16 cellular contexts compared by ENCODE assay signal in genomic region chr2:101197215-101197745, GRCh38. TPM values are rescaled to one million over a fixed set of nuclear protein-coding genes. Genes with fewer than 3 reads are reported as not detected.
A peak's percentile ranks its signal among the peaks of the same experiment; 100 is the strongest.
DNase-seq lines count a peak whose midpoint lies in the region; ATAC-seq and TF ChIP-seq lines count a peak whose summit lies in the region.
"Had no signal": no experiment of that assay in that cellular context is flagged by ENCODE, and none has a peak within 500 bp of the region (broad histone marks: within the 10 kb centered on the region; RNA-seq: fewer than 3 reads in every experiment).

No MANE protein-coding gene starts in this region.

- no peaks in the 10 kb centered on the region for H3F3A ChIP-seq in DOHH2 (ENCODE audit: control insufficient read depth, insufficient read depth)

- no peak overlapping the region for H3K27ac ChIP-seq in DOHH2 (ENCODE audit: low read depth, low read length)
- H3K27ac ChIP-seq: ascending aorta, Peyer's patch, WERI-Rb-1 had no signal

- no peak overlapping the region for H3K4me3 Mint-ChIP-seq in nephron
- H3K4me3 Mint-ChIP-seq in T-cell = no peak overlapping the region

- no peaks in the 10 kb centered on the region for H3K79me2 ChIP-seq in DOHH2 (ENCODE audit: control insufficient read depth, low read length)

- H3K4me2 ChIP-seq in DOHH2 (ENCODE audit: low read length) = no peak overlapping the region

- no peaks in the 10 kb centered on the region for H3K9me3 ChIP-seq in DOHH2 (ENCODE audit: control insufficient read depth, insufficient read depth, low read length)
- H3K9me3 ChIP-seq: ascending aorta, Peyer's patch had no signal

- no peaks in the 10 kb centered on the region for H3K36me3 Mint-ChIP-seq in nephron (ENCODE audit: low read depth)
- no peaks in the 10 kb centered on the region for H3K36me3 Mint-ChIP-seq in T-cell

- no peaks in the 10 kb centered on the region for H3K36me3 ChIP-seq in DOHH2 (ENCODE audit: control insufficient read depth, low read length)
- H3K36me3 ChIP-seq: ascending aorta, Peyer's patch, WERI-Rb-1 had no signal

- no peaks in the 10 kb centered on the region for H3K9me2 ChIP-seq in DOHH2 (replicated peaks; ENCODE audit: control insufficient read depth, low read length)

- CTCF ChIA-PET in T-cell (lab: Charles Lee) = interaction anchor here in 1 of 2 donors (0.6 kb wide), 1 partner anchor 165 kb away, joined by 3 read pairs; no protein-coding TSS in a partner anchor

- no peak for TF ChIP-seq POLR2A in NB4 (IDR thresholded peaks at IDR 0.05; ENCODE audit: extremely low read depth, insufficient read length)

- DNase-seq in NB4 (ENCODE audit: low read depth) (peak; percentile 30), cardiac fibroblast (ENCODE audit: low read depth in 2 of 2) (peak in 1 of 2 donors; percentile 9), T-cell (no peak)
- no peak for DNase-seq in stimulated activated CD8-positive, alpha-beta memory T cell treated with anti-CD3 and anti-CD28 coated beads, Interleukin-4, amount 100 ng/mL, for 48 hours
- DNase-seq: HCEC 1CT, IMR-90, midbrain, NCI-H2107, Peyer's patch, retina, WERI-Rb-1 had no signal

- H3K27me3 ChIP-seq in DOHH2 (ENCODE audit: control insufficient read depth, low read length) = no peaks in the 10 kb centered on the region
- H3K27me3 ChIP-seq: ascending aorta, Peyer's patch had no signal

- no peak overlapping the region for H3K27ac Mint-ChIP-seq in nephron
- no peak overlapping the region for H3K27ac Mint-ChIP-seq in T-cell

- H4K20me1 ChIP-seq in DOHH2 (ENCODE audit: control insufficient read depth, insufficient read depth, low read depth, low read length) = no peaks in the 10 kb centered on the region

- peaks cover 2% of the 10 kb centered on the region for H3K9me3 Mint-ChIP-seq in nephron
- H3K9me3 Mint-ChIP-seq in T-cell = no peaks in the 10 kb centered on the region

- H3K27me3 Mint-ChIP-seq in nephron (ENCODE audit: low read depth) (no peaks in the 10 kb centered on the region), T-cell (peaks cover 0 to 4% of the 10 kb centered on the region in 2 donors)

- TF ChIP-seq CTCF in DOHH2 (IDR thresholded peaks at IDR 0.05; ENCODE audit: low read depth, low read length, poor library complexity, severe bottlenecking) (peak; percentile 30), NB4 (IDR thresholded peaks at IDR 0.05; ENCODE audit: low read depth, low read length) (no peak), cardiac fibroblast (IDR thresholded peaks at IDR 0.05; ENCODE audit: low read depth, low read length) (peak; percentile 8), nephron (IDR thresholded peaks at IDR 0.05; ENCODE audit: unreplicated experiment in 3 of 3) (peak in 2 of 3 experiments; percentile 6 to 10)

- POLR2A ChIA-PET in T-cell (lab: Charles Lee) = interaction anchor here in 1 of 2 donors (0.8 kb wide), 1 partner anchor 8 kb away, joined by 3 read pairs; no protein-coding TSS in a partner anchor

- no peaks in the 10 kb centered on the region for H3K4me1 ChIP-seq in DOHH2 (ENCODE audit: control insufficient read depth, low read length)
- H3K4me1 ChIP-seq: ascending aorta, Peyer's patch had no signal

- ATAC-seq in GM18868 (IDR thresholded peaks at IDR 0.05; ENCODE audit: unreplicated experiment) (no peak), HG03097 (IDR thresholded peaks at IDR 0.05; ENCODE audit: low FRiP score, unreplicated experiment) (no peak), T-cell (replicated peaks in 1 of 4) (no peak)

- H3K4me1 Mint-ChIP-seq in nephron (peaks cover 11% of the 10 kb centered on the region), T-cell (no peaks in the 10 kb centered on the region)

- no peak overlapping the region for H3K4me3 ChIP-seq in DOHH2 (ENCODE audit: low read length)
- H3K4me3 ChIP-seq in NB4 (ENCODE audit: low read depth, low read length) = no peak overlapping the region
- no peak overlapping the region for H3K4me3 ChIP-seq in cardiac fibroblast (replicated peaks in 1 of 2; ENCODE audit: low read depth in 2 of 2, low read length in 2 of 2)
- H3K4me3 ChIP-seq: ascending aorta, Peyer's patch had no signal

RNA-seq across cellular contexts. Expression of gene TBC1D8, which starts 46.1 kb away (rescaled TPM):
- total RNA-seq in T-cell = 1 to 10 TPM in 4 of 5 donors, under 1 TPM in 1; 0.40 to 2.1 (median 2.0) TPM

RNA-seq across cellular contexts. Expression of gene CNOT11, which starts 55.4 kb away (rescaled TPM):
- total RNA-seq in T-cell = 10 to 100 TPM; 45.8 to 52.5 (median 50.7) TPM
